24 cellular contexts compared by ENCODE assay signal in the genomic region with DNA sequence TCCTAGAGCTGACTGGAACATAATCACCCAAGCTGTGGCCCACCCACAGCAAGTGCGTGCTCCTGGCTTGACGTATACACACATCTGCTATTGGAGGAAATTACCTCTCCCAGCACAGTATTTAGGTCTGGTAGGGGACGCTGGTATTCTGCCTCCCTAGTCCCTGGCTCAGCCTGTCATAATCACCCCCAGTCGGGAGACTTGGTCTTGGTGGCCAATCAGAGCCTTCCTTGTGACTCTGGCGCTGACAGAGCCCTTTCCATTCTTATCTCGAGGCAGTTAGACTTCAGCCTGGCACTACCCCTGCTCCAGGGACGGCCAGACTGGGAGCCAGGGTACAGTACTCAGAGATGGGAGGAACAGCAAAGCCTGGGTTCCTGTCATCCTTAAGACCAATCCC. TPM values are rescaled to one million over a fixed set of nuclear protein-coding genes. Genes with fewer than 3 reads are reported as not detected.
DNase-seq lines count a peak whose midpoint lies in the region; ATAC-seq and TF ChIP-seq lines count a peak whose summit lies in the region.
"Had no signal": no experiment of that assay in that cellular context is flagged by ENCODE, and none has a peak within 500 bp of the region (broad histone marks: within the 10 kb centered on the region; RNA-seq: fewer than 3 reads in every experiment).

No MANE protein-coding gene starts in this region.

- H3K36me3 Mint-ChIP-seq in activated T-helper 17 cell treated with anti-CD3 and anti-CD28 coated beads, Interleukin-2, amount 50 U/mL, for 72 hours (ENCODE audit: low read depth) = no peaks in the 10 kb centered on the region
- H3K36me3 Mint-ChIP-seq: activated naive CD4-positive, alpha-beta T cell treated with anti-CD3 and anti-CD28 coated beads, Interleukin-2, amount 50 U/mL, for 72 hours had no signal

- no peak overlapping the region for H3K4me3 Mint-ChIP-seq in activated T-helper 17 cell treated with anti-CD3 and anti-CD28 coated beads, Interleukin-2, amount 50 U/mL, for 72 hours
- H3K4me3 Mint-ChIP-seq: activated CD4-positive, alpha-beta T cell treated with anti-CD3 and anti-CD28 coated beads for 36 hours; activated CD8-positive, alpha-beta T cell treated with anti-CD3 and anti-CD28 coated beads for 36 hours; CD4-positive, alpha-beta T cell had no signal

- no peak for TF ChIP-seq EP300 in stomach (IDR thresholded peaks at IDR 0.05)
- no peak for TF ChIP-seq EP300 in gastroesophageal sphincter (IDR thresholded peaks at IDR 0.05)

- no peaks in the 10 kb centered on the region for H3K9me3 Mint-ChIP-seq in activated T-helper 17 cell treated with anti-CD3 and anti-CD28 coated beads, Interleukin-2, amount 50 U/mL, for 72 hours
- H3K9me3 Mint-ChIP-seq: activated CD8-positive, alpha-beta T cell treated with anti-CD3 and anti-CD28 coated beads for 36 hours; activated naive CD4-positive, alpha-beta T cell treated with anti-CD3 and anti-CD28 coated beads, Interleukin-2, amount 50 U/mL, for 72 hours; activated T-helper 2 cell treated with anti-CD3 and anti-CD28 coated beads, Interferon-gamma antibody, Interleukin-2, Interleukin-4, amounts not matched to agents 10 μg/mL and 5 μg/mL and 100 μg/mL, durations not matched to agents 14 hours and 24 hours and 36 hours; CD4-positive, alpha-beta T cell had no signal

- TF ChIP-seq POLR2A in stomach (IDR thresholded peaks at IDR 0.05) (no peak), gastroesophageal sphincter (IDR thresholded peaks at IDR 0.05) (no peak)

- WGBS in stomach, 5 donors = 29 to 48% (median 34%) methylated on average over 6 to 7 of the region's 7 CpGs
- WGBS in gastroesophageal sphincter (ENCODE audit: low coverage in 1 of 2), 2 donors = 37 to 82% methylated on average over 2 to 3 of the region's 7 CpGs

- H3K36me3 ChIP-seq in SJCRH30 (no peaks in the 10 kb centered on the region), stomach (no peaks in the 10 kb centered on the region), gastroesophageal sphincter (no peaks in the 10 kb centered on the region)
- H3K36me3 ChIP-seq: left lung had no signal

- H3K9me3 ChIP-seq in SJCRH30 (replicated peaks) (no peaks in the 10 kb centered on the region), stomach (no peaks in the 10 kb centered on the region), gastroesophageal sphincter (no peaks in the 10 kb centered on the region)
- H3K9me3 ChIP-seq: A549, left lung had no signal

- intact Hi-C loops in stomach (cut with DNase I; ENCODE audit: low total_unique reads) = no loop called here

- H3K4me1 Mint-ChIP-seq in activated T-helper 17 cell treated with anti-CD3 and anti-CD28 coated beads, Interleukin-2, amount 50 U/mL, for 72 hours = no peaks in the 10 kb centered on the region
- H3K4me1 Mint-ChIP-seq: activated CD4-positive, alpha-beta T cell treated with anti-CD3 and anti-CD28 coated beads for 36 hours had no signal

- H3K27ac ChIP-seq in SJCRH30 (no peak overlapping the region), stomach (no peak overlapping the region), gastroesophageal sphincter (no peak overlapping the region)
- H3K27ac ChIP-seq: A549, left lung had no signal

- H3K27me3 ChIP-seq in SJCRH30 (no peaks in the 10 kb centered on the region), stomach (peaks cover 0 to 3% (median 0%) of the 10 kb centered on the region in 3 donors), gastroesophageal sphincter (peaks cover 61% of the 10 kb centered on the region)

- no peak overlapping the region for H3K27ac Mint-ChIP-seq in activated T-helper 17 cell treated with anti-CD3 and anti-CD28 coated beads, Interleukin-2, amount 50 U/mL, for 72 hours
- H3K27ac Mint-ChIP-seq: activated CD4-positive, alpha-beta T cell treated with anti-CD3 and anti-CD28 coated beads for 36 hours; activated CD8-positive, alpha-beta T cell treated with anti-CD3 and anti-CD28 coated beads for 36 hours; activated naive CD4-positive, alpha-beta T cell treated with anti-CD3 and anti-CD28 coated beads, Interleukin-2, amount 50 U/mL, for 72 hours; activated T-helper 2 cell treated with anti-CD3 and anti-CD28 coated beads, Interferon-gamma antibody, Interleukin-2, Interleukin-4, amounts not matched to agents 10 μg/mL and 5 μg/mL and 100 μg/mL, durations not matched to agents 14 hours and 24 hours and 36 hours; CD4-positive, alpha-beta T cell had no signal

- TF ChIP-seq CTCF in stomach (IDR thresholded peaks at IDR 0.05) = no peak
- TF ChIP-seq CTCF in gastroesophageal sphincter (IDR thresholded peaks at IDR 0.05) = no peak

- H3K27me3 Mint-ChIP-seq in activated T-helper 17 cell treated with anti-CD3 and anti-CD28 coated beads, Interleukin-2, amount 50 U/mL, for 72 hours = peaks cover 20% of the 10 kb centered on the region

- DNase-seq in activated effector memory CD4-positive, alpha-beta T cell treated with anti-CD3 and anti-CD28 coated beads, Interleukin-2, amount 50 U/mL, for 16 hours = peak; percentile 49
- no peak for DNase-seq in activated effector memory CD4-positive, alpha-beta T cell treated with Interleukin-2 at 50 U/mL for 16 hours
- DNase-seq in SJCRH30 (peak; percentile 65 to 79), islet precursor cell (peak; percentile 42), stomach (peak; percentile 56)
- DNase-seq: activated CD4-positive, alpha-beta T cell treated with anti-CD3 and anti-CD28 coated beads for 36 hours; activated CD8-positive, alpha-beta memory T cell treated with anti-CD3 and anti-CD28 coated beads, Interleukin-2, amount 50 U/mL, for 48 hours; activated CD8-positive, alpha-beta T cell treated with anti-CD3 and anti-CD28 coated beads for 36 hours; AML-193; CD4-positive, alpha-beta T cell; Karpas-422; left lung; mesendoderm; NCI-H2107; NK-92 treated with Interleukin-12 subunit alpha and Interleukin-12 subunit beta, amount 100 ng/mL, for 24 hours; PC-3; stimulated activated naive CD4-positive, alpha-beta T cell treated with Interleukin-2 at 50 U/mL for 16 hours had no signal

- H3K4me1 ChIP-seq in SJCRH30 (peaks cover 47% of the 10 kb centered on the region), stomach (peaks cover 0 to 14% (median 6%) of the 10 kb centered on the region in 4 donors), gastroesophageal sphincter (no peaks in the 10 kb centered on the region)
- H3K4me1 ChIP-seq: left lung had no signal

- H3K4me3 ChIP-seq in SJCRH30 (no peak overlapping the region), stomach (no peak overlapping the region), gastroesophageal sphincter (no peak overlapping the region)
- H3K4me3 ChIP-seq: A549, left lung had no signal

- ATAC-seq in gastroesophageal sphincter = no peak
- no peak for ATAC-seq in GM19035 (IDR thresholded peaks at IDR 0.05; ENCODE audit: unreplicated experiment)
- no peak for ATAC-seq in activated T-helper 17 cell treated with anti-CD3 and anti-CD28 coated beads, Interleukin-2, amount 50 U/mL, for 72 hours (replicated peaks)
- ATAC-seq: activated CD4-positive, alpha-beta T cell treated with anti-CD3 and anti-CD28 coated beads for 36 hours; activated CD8-positive, alpha-beta T cell treated with anti-CD3 and anti-CD28 coated beads for 36 hours; activated naive CD4-positive, alpha-beta T cell treated with anti-CD3 and anti-CD28 coated beads, Interleukin-2, amount 50 U/mL, for 72 hours; HepG2; left lung; PC-3 had no signal

RNA-seq across cellular contexts. Expression of a gene that starts 14.3 kb away (rescaled TPM):
- 9.5 and 10.9 TPM in 2 replicates for total RNA-seq in SJCRH30 (2014; rRNA removed; shearing (Covaris generic))
- 100 to 1,000 TPM in 1 of 5 donors, 10 to 100 TPM in 4; 56.7 to 302 (median 70.3) TPM for total RNA-seq in stomach
- polyA plus RNA-seq in stomach = 10 to 100 TPM; 19.9 to 27.9 (median 26.3) TPM
- 10 to 100 TPM; 48.9 to 89.0 (median 75.7) TPM for total RNA-seq in gastroesophageal sphincter
- total RNA-seq in activated T-helper 17 cell treated with anti-CD3 and anti-CD28 coated beads, Interleukin-2, amount 50 U/mL, for 72 hours = 10 to 100 TPM; 21.6 to 31.7 TPM
